ENCODE assay signal across 26 cellular contexts in the genomic region with DNA sequence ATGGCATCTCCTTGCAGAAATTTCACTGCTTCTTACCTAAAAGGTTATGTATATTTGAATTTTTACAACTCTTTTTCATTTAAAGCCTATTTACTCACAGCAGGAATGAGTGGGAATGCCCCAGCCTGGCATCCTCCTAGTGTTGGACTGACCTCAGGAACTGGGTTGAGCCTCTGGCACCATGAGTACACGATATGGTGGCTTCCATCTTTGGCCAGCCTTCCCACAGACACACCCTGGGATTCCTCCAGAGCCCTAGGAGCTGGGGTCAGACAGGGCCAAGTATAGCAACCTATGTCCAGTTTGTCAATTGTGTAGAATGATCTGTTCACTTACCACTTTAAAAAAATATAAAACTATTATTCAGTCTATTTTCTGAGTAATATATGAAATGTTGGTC.
"Had no signal": no experiment of that assay in that cellular context is flagged by ENCODE, and none has a peak within 500 bp of the region (broad histone marks: within the 10 kb centered on the region; RNA-seq: fewer than 3 reads in every experiment).

No MANE protein-coding gene starts in this region.

- H3K4me1 ChIP-seq: right lobe of liver had no signal

- ATAC-seq: naive thymus-derived CD8-positive, alpha-beta T cell; right lobe of liver; upper lobe of right lung had no signal

- H3K27ac ChIP-seq: left ventricle myocardium inferior, parathyroid adenoma, right atrium auricular region, right lobe of liver, skin epidermis, suprapubic skin, thoracic aorta, tibial artery, upper lobe of right lung had no signal

- H2AFZ ChIP-seq: parathyroid adenoma had no signal

- H3K79me2 ChIP-seq: parathyroid adenoma had no signal

- H3K9ac ChIP-seq: parathyroid adenoma had no signal

- H3K27ac Mint-ChIP-seq: mesothelial cell of epicardium; nephron; progenitor cell of endocrine pancreas; stimulated activated naive CD8-positive, alpha-beta T cell treated with anti-CD3 and anti-CD28 coated beads, Interleukin-15, Interleukin-2, amounts not matched to agents 100 ng/mL and 50 ng/mL, for 24 hours had no signal

- H3K36me3 ChIP-seq: left ventricle myocardium inferior, right atrium auricular region, right lobe of liver, suprapubic skin, thoracic aorta, tibial artery, upper lobe of right lung had no signal

- DNase-seq: hypothalamus; islet precursor cell; left ventricle myocardium inferior; mesendoderm; naive thymus-derived CD8-positive, alpha-beta T cell; nucleus accumbens; right lobe of liver; stimulated activated CD4-positive, alpha-beta T cell treated with anti-CD3 and anti-CD28 coated beads, Interleukin-12 subunit alpha, Interleukin-12 subunit beta, amount 100 ng/mL, for 4 hours; stimulated activated CD4-positive, alpha-beta T cell treated with anti-CD3 and anti-CD28 coated beads, Interleukin-15, amount 100 ng/mL, for 24 hours; stimulated activated CD4-positive, alpha-beta T cell treated with anti-CD3 and anti-CD28 coated beads, Interleukin-2, amount 100 ng/mL, for 24 hours; stimulated activated CD4-positive, alpha-beta T cell treated with anti-CD3 and anti-CD28 coated beads, Interleukin-4, amount 100 ng/mL, for 1 hour; stimulated activated naive CD4-positive, alpha-beta T cell; tibial artery; trophoblast cell; upper lobe of right lung had no signal

- H3K4me3 Mint-ChIP-seq: mesothelial cell of epicardium; naive thymus-derived CD8-positive, alpha-beta T cell; nephron; neural crest cell; stimulated activated naive CD8-positive, alpha-beta T cell treated with anti-CD3 and anti-CD28 coated beads, Interleukin-15, Interleukin-2, amounts not matched to agents 100 ng/mL and 50 ng/mL, for 24 hours had no signal

- H3K9me3 Mint-ChIP-seq: mesothelial cell of epicardium; naive thymus-derived CD8-positive, alpha-beta T cell; nephron; neural crest cell; stimulated activated naive CD8-positive, alpha-beta T cell treated with anti-CD3 and anti-CD28 coated beads, Interleukin-15, Interleukin-2, amounts not matched to agents 100 ng/mL and 50 ng/mL, for 24 hours had no signal

- H3K36me3 Mint-ChIP-seq: mesothelial cell of epicardium; naive thymus-derived CD8-positive, alpha-beta T cell had no signal

- H3K27me3 ChIP-seq: right atrium auricular region, right lobe of liver, suprapubic skin, tibial artery, upper lobe of right lung had no signal

- H3K9me3 ChIP-seq: left ventricle myocardium inferior, right atrium auricular region, right lobe of liver, suprapubic skin, thoracic aorta, tibial artery, upper lobe of right lung had no signal

- H3K4me3 ChIP-seq: left ventricle myocardium inferior, lung, right atrium auricular region, right lobe of liver, skin epidermis, suprapubic skin, thoracic aorta, tibial artery, upper lobe of right lung had no signal

- H3K27me3 Mint-ChIP-seq: naive thymus-derived CD8-positive, alpha-beta T cell; progenitor cell of endocrine pancreas had no signal
